In the genomic region with DNA sequence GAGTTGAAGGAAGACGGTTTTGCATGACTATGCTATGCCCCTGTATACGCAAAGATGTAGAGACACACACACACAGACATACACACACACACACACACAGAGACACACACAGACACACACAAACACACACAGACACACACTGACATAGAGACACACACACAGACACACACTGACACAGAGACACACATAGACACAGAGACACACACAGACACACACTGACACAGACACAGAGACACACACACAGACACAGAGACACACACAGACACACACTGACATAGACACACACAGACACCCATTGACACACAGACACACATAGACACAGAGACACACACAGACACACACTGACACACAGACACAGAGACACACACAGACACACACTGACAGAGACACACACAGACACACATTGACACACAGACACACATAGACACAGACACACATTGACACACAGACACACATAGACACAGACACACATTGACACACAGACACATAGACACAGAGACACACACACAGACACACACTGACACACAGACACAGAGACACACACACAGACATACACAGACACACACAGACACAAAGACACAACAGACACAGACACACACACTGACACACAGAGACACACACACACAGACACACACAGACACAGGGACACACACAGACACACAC, we compare ENCODE assay signal across 25 cellular contexts.
DNase-seq lines count a peak whose midpoint lies in the region; ATAC-seq, FAIRE-seq and TF ChIP-seq lines count a peak whose summit lies in the region.
"Had no signal": no experiment of that assay in that cellular context is flagged by ENCODE, and none has a peak within 500 bp of the region (broad histone marks: within the 10 kb centered on the region; RNA-seq: fewer than 3 reads in every experiment).

No MANE protein-coding gene starts in this region.

- CTCF ChIA-PET in A549 (lab: Yijun Ruan, JAX), result no interaction called here

- H3K9me3 ChIP-seq in A549, result no peaks in the 10 kb centered on the region
- no peaks in the 10 kb centered on the region for H3K9me3 ChIP-seq in OCI-LY3 (ENCODE audit: insufficient read depth, low read length)
- no peaks in the 10 kb centered on the region for H3K9me3 ChIP-seq in mucosa of rectum (ENCODE audit: control insufficient read depth in 2 of 2, low read length in 2 of 2)
- H3K9me3 ChIP-seq: gastrocnemius medialis, left ventricle myocardium inferior had no signal

- H3K4me1 ChIP-seq in A549 (no peaks in the 10 kb centered on the region), OCI-LY3 (ENCODE audit: low read length) (peaks cover 40% of the 10 kb centered on the region), mucosa of rectum (ENCODE audit: control insufficient read depth in 2 of 2, insufficient read depth in 2 of 2, low read length in 2 of 2) (peaks cover 12 to 30% of the 10 kb centered on the region in 2 donors)

- H3K9me3 Mint-ChIP-seq in chondrocyte (ENCODE audit: low read depth), result no peaks in the 10 kb centered on the region
- H3K9me3 Mint-ChIP-seq: activated naive CD4-positive, alpha-beta T cell treated with anti-CD3 and anti-CD28 coated beads, Interleukin-2, amount 50 U/mL, for 24 hours; neural crest cell; WTC11 had no signal

- H3K4me3 Mint-ChIP-seq in chondrocyte (ENCODE audit: unreplicated experiment), result no peak overlapping the region
- H3K4me3 Mint-ChIP-seq: activated naive CD4-positive, alpha-beta T cell treated with anti-CD3 and anti-CD28 coated beads, Interleukin-2, amount 50 U/mL, for 24 hours; neural crest cell; WTC11 had no signal

- POLR2A ChIA-PET in A549 (lab: Yijun Ruan, JAX), result no interaction called here

- H3K36me3 ChIP-seq in OCI-LY3 (replicated peaks; ENCODE audit: low read depth, low read length) (peaks cover 31% of the 10 kb centered on the region), mucosa of rectum (ENCODE audit: control insufficient read depth in 2 of 2, insufficient read depth in 2 of 2, low read length in 2 of 2) (no peaks in the 10 kb centered on the region)
- H3K36me3 ChIP-seq: cardiac muscle cell, gastrocnemius medialis, left ventricle myocardium inferior had no signal

- H3K27ac Mint-ChIP-seq in chondrocyte (ENCODE audit: unreplicated experiment), result no peak overlapping the region
- H3K27ac Mint-ChIP-seq: activated naive CD4-positive, alpha-beta T cell treated with anti-CD3 and anti-CD28 coated beads, Interleukin-2, amount 50 U/mL, for 24 hours; WTC11 had no signal

- ATAC-seq in A549, result no peak
- no peak for ATAC-seq in left colon
- ATAC-seq: gastrocnemius medialis, sciatic nerve had no signal

- no peak overlapping the region for H3K4me3 ChIP-seq in A549
- peak overlapping the region; percentile 5; the same call in 1 of the 2 replicates for H3K4me3 ChIP-seq in OCI-LY3 (ENCODE audit: low read length)
- H3K4me3 ChIP-seq in mucosa of rectum (ENCODE audit: low read length in 2 of 2), result peak overlapping the region in 1 of 2 donors; percentile 55
- H3K4me3 ChIP-seq: cardiac muscle cell, gastrocnemius medialis, left ventricle myocardium inferior had no signal

- TF ChIP-seq POLR2A in A549 (IDR thresholded peaks at IDR 0.05; ENCODE audit: low read length), result no peak

- WGBS in A549 (ENCODE audit: missing lambda C conversion rate), result 25% methylated on average over 2 of the region's 2 CpGs

- H3K4me1 Mint-ChIP-seq in chondrocyte (ENCODE audit: low read depth), result no peaks in the 10 kb centered on the region
- H3K4me1 Mint-ChIP-seq: WTC11 had no signal

- peak overlapping the region; percentile 49; the same call in 2 of the 3 replicates for H3K4me2 ChIP-seq in A549
- H3K4me2 ChIP-seq in OCI-LY3 (ENCODE audit: low read length), result peak overlapping the region; percentile 36

- no peak for TF ChIP-seq EP300 in A549 (IDR thresholded peaks at IDR 0.05)

- no peak for FAIRE-seq in A549 (lab: Jason Lieb, UNC)
- FAIRE-seq in D721Med (lab: Jason Lieb, UNC), result peak; percentile 99
- FAIRE-seq: A204.1, H54 had no signal

- H3K36me3 Mint-ChIP-seq in chondrocyte (ENCODE audit: low read depth), result no peaks in the 10 kb centered on the region
- H3K36me3 Mint-ChIP-seq: activated naive CD4-positive, alpha-beta T cell treated with anti-CD3 and anti-CD28 coated beads, Interleukin-2, amount 50 U/mL, for 24 hours; WTC11 had no signal

- TF ChIP-seq CTCF in A549 (IDR thresholded peaks at IDR 0.05) (no peak), D721Med (IDR thresholded peaks at IDR 0.05; ENCODE audit: insufficient read depth, missing control alignments) (no peak), OCI-LY3 (IDR thresholded peaks at IDR 0.05; ENCODE audit: low read depth, low read length) (no peak), chondrocyte (IDR thresholded peaks at IDR 0.05) (no peak)

- H3K27me3 Mint-ChIP-seq in chondrocyte (ENCODE audit: low read depth), result no peaks in the 10 kb centered on the region
- H3K27me3 Mint-ChIP-seq: activated naive CD4-positive, alpha-beta T cell treated with anti-CD3 and anti-CD28 coated beads, Interleukin-2, amount 50 U/mL, for 24 hours had no signal

- DNase-seq in A549 (ENCODE audit: low read depth in 1 of 2, low spot score in 1 of 2), result no peak
- no peak for DNase-seq in D721Med (ENCODE audit: insufficient read length, low spot score)
- no peak for DNase-seq in left colon
- DNase-seq in NCI-H146 treated with DMSO at 0.1 percent for 48 hours (lab: John Stamatoyannopoulos, UW; ENCODE audit: unreplicated experiment), result no peak
- no peak for DNase-seq in chondrocyte (ENCODE audit: low spot score)
- DNase-seq in stimulated activated CD4-positive, alpha-beta T cell treated with anti-CD3 and anti-CD28 coated beads, Interleukin-4, amount 100 ng/mL, for 4 hours, result no peak
- DNase-seq: DMS 273 treated with DMSO at 0.1 percent for 48 hours, gastrocnemius medialis, hippocampal formation, left ventricle myocardium inferior, midbrain, NCI-H1092 treated with DMSO at 0.1 percent for 48 hours, NCI-H1930, NCI-H774, SHP77, T-helper 9 cell had no signal

- H3K27ac ChIP-seq in A549 (no peak overlapping the region; a peak in 1 of 6 replicates), OCI-LY3 (ENCODE audit: low read length) (peak overlapping the region; percentile 21), mucosa of rectum (ENCODE audit: low read depth in 2 of 2, low read length in 2 of 2) (peak overlapping the region in 1 of 2 donors; percentile 67)
- H3K27ac ChIP-seq: cardiac muscle cell, left ventricle myocardium inferior had no signal

- H3K27me3 ChIP-seq in OCI-LY3 (ENCODE audit: low read depth, low read length), result no peaks in the 10 kb centered on the region
- H3K27me3 ChIP-seq in mucosa of rectum (ENCODE audit: control insufficient read depth in 2 of 2, insufficient read depth in 2 of 2, low read length in 2 of 2), result no peaks in the 10 kb centered on the region
- H3K27me3 ChIP-seq: cardiac muscle cell, gastrocnemius medialis had no signal

- H3K9ac ChIP-seq in OCI-LY3 (ENCODE audit: low read length), result peak overlapping the region; percentile 3; the same call in 1 of the 2 replicates
- H3K9ac ChIP-seq in mucosa of rectum (ENCODE audit: low read depth in 1 of 2, low read length in 2 of 2), result peak overlapping the region; percentile 2 to 10

- H4K20me1 ChIP-seq in OCI-LY3 (ENCODE audit: insufficient read depth, low read length), result peaks cover 95% of the 10 kb centered on the region

- no peak for TF ChIP-seq RAD21 in A549 (conservative IDR thresholded peaks at IDR 0.05 in 1 of 2, IDR thresholded peaks at IDR 0.05 in 1 of 2)

- intact Hi-C loops in left colon (cut with DNase I, micrococcal nuclease), result no loop called here

- no peak overlapping the region for H2AFZ ChIP-seq in OCI-LY3 (ENCODE audit: low read depth, low read length)

- H3K79me2 ChIP-seq in OCI-LY3 (ENCODE audit: low read length), result peaks cover 98% of the 10 kb centered on the region

TF ChIP-seq in A549, 52 proteins besides CTCF, POLR2A, EP300 and RAD21 (continues in another document):
- TF ChIP-seq GATA3 (IDR thresholded peaks at IDR 0.05; ENCODE audit: borderline replicate concordance) (no peak), EHF (CRISPR knock-in tag; IDR thresholded peaks at IDR 0.05) (no peak), CEBPB (IDR thresholded peaks at IDR 0.05) (no peak), NR3C1 (IDR thresholded peaks at IDR 0.05) (no peak), RFX5 (IDR thresholded peaks at IDR 0.05) (no peak), ZC3H11A (IDR thresholded peaks at IDR 0.05) (no peak), NPAS2 (CRISPR knock-in tag; IDR thresholded peaks at IDR 0.05; ENCODE audit: borderline replicate concordance) (no peak), RNF2 (IDR thresholded peaks at IDR 0.05; ENCODE audit: borderline replicate concordance, low read depth) (no peak)
- TF ChIP-seq, protein P1, sequence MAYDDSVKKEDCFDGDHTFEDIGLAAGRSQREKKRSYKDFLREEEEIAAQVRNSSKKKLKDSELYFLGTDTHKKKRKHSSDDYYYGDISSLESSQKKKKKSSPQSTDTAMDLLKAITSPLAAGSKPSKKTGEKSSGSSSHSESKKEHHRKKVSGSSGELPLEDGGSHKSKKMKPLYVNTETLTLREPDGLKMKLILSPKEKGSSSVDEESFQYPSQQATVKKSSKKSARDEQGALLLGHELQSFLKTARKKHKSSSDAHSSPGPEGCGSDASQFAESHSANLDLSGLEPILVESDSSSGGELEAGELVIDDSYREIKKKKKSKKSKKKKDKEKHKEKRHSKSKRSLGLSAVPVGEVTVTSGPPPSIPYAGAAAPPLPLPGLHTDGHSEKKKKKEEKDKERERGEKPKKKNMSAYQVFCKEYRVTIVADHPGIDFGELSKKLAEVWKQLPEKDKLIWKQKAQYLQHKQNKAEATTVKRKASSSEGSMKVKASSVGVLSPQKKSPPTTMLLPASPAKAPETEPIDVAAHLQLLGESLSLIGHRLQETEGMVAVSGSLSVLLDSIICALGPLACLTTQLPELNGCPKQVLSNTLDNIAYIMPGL (CRISPR knock-in tag; IDR thresholded peaks at IDR 0.05; ENCODE audit: borderline replicate concordance), result no peak
- TF ChIP-seq, protein P2, sequence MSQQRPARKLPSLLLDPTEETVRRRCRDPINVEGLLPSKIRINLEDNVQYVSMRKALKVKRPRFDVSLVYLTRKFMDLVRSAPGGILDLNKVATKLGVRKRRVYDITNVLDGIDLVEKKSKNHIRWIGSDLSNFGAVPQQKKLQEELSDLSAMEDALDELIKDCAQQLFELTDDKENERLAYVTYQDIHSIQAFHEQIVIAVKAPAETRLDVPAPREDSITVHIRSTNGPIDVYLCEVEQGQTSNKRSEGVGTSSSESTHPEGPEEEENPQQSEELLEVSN (IDR thresholded peaks at IDR 0.05; ENCODE audit: borderline replicate concordance, low read depth), result no peak
